Comparison of ENCODE assay signal across 2 cellular contexts in the genomic region with DNA sequence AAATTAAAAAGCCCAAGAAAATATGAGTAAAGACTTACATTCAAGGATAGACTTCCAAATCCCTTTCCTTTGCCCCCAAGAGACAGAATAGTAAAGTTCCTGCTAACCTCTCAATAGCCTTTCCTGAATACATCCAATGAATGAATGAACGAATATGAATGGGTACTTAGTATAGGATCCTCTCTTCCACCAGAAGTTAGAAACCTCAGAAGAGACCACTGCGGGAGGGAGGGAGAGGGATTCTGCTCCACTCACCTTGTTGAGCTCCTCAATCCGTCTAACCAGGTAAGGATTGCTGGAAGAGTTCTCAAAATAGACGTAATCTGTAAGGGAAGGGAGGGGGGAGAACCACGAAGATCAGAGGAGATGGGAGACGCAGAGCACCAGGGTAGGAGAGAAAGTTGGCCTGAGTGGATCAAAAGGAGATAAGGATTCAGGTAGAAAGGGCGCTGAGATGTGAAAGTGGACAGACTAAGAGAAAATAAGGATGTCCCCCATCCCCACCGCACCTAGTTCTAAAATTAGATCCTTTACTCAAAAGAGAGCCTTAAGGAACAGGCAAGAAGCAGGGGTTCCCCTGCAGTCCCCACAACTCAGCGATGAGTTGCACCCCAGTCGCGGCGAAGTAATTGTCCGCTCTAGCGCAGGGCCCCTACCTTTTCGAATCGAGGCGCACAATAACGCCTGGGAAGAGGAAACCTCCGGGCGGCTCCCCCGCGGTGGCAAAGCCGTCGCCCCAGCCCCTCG.
TF ChIP-seq lines count a peak whose summit lies in the region.

No MANE protein-coding gene starts in this region.

TF ChIP-seq in SK-N-SH, 30 proteins besides CTCF, POLR2A, EP300 and RAD21:
- peak; percentile 9; the same call in 1 of the 2 replicates for TF ChIP-seq MXI1 (IDR thresholded peaks at IDR 0.05; ENCODE audit: low read depth, low read length)
- no peak for TF ChIP-seq REST (IDR thresholded peaks at IDR 0.05; ENCODE audit: low read depth, low read length)
TF ChIP-seq in SK-N-SH: peak in this region for 1.

TF ChIP-seq in SK-N-SH treated with all-trans-retinoic acid at 6 μM for 48 hours, 23 proteins besides CTCF, POLR2A, EP300 and RAD21:
- TF ChIP-seq ZNF70 (CRISPR knock-in tag; IDR thresholded peaks at IDR 0.05), result no peak
- TF ChIP-seq CSDC2 (CRISPR knock-in tag; IDR thresholded peaks at IDR 0.05), result no peak
- no peak for TF ChIP-seq PATZ1 (CRISPR knock-in tag; IDR thresholded peaks at IDR 0.05; ENCODE audit: borderline replicate concordance)
- TF ChIP-seq CSRNP3 (CRISPR knock-in tag; IDR thresholded peaks at IDR 0.05), result no peak
- no peak for TF ChIP-seq ZNF8 (CRISPR knock-in tag; IDR thresholded peaks at IDR 0.05)
